Comparison of ENCODE assay signal across 14 cellular contexts in genomic region chr2:96330407-96330806, GRCh38. TPM values are rescaled to one million over a fixed set of nuclear protein-coding genes. Genes with fewer than 3 reads are reported as not detected.
A peak's percentile ranks its signal among the peaks of the same experiment; 100 is the strongest.
DNase-seq lines count a peak whose midpoint lies in the region; ATAC-seq, FAIRE-seq and TF ChIP-seq lines count a peak whose summit lies in the region.
"Had no signal": no experiment of that assay in that cellular context is flagged by ENCODE, and none has a peak within 500 bp of the region (broad histone marks: within the 10 kb centered on the region; RNA-seq: fewer than 3 reads in every experiment).

No MANE protein-coding gene starts in this region.

- H3K36me3 ChIP-seq in K562 (ENCODE audit: control insufficient read depth, insufficient read depth, low read length): peaks cover 19% of the 10 kb centered on the region; the same call in 2 of the 3 replicates
- no peaks in the 10 kb centered on the region for H3K36me3 ChIP-seq in lung (ENCODE audit: control insufficient read depth in 2 of 2, insufficient read depth in 2 of 2, low read length in 2 of 2)
- H3K36me3 ChIP-seq: ascending aorta had no signal

- H3K9me1 ChIP-seq in K562 (ENCODE audit: control insufficient read depth, insufficient read depth, low read length): no peaks in the 10 kb centered on the region

- TF ChIP-seq RAD21 in K562 (CRISPR knock-in tag; conservative IDR thresholded peaks at IDR 0.05 in 1 of 2, IDR thresholded peaks at IDR 0.05 in 1 of 2): no peak

- in situ Hi-C loops in K562 (cut with MboI): no loop called here

- TF ChIP-seq POLR2A in K562 (conservative IDR thresholded peaks at IDR 0.05): no peak

- H3K9me3 ChIP-seq in K562 (replicated peaks; ENCODE audit: control insufficient read depth, insufficient read depth, low read depth, low read length): no peaks in the 10 kb centered on the region
- H3K9me3 ChIP-seq in lung (ENCODE audit: control insufficient read depth in 2 of 2, insufficient read depth in 1 of 2, low read length in 1 of 2): no peaks in the 10 kb centered on the region
- H3K9me3 ChIP-seq: ascending aorta had no signal

- H3K4me1 ChIP-seq in K562 (replicated peaks in 1 of 2; ENCODE audit: control insufficient read depth in 2 of 2, insufficient read depth in 2 of 2, low read length in 2 of 2) (peaks cover 12 to 20% of the 10 kb centered on the region in 2 experiments; a peak in 4 of 5 replicates), lung (ENCODE audit: control insufficient read depth in 2 of 2, insufficient read depth in 2 of 2, low read length in 2 of 2) (peaks cover 3 to 5% of the 10 kb centered on the region in 2 donors)

- peak; percentile 26 for FAIRE-seq in HTR-8/SVneo (lab: Jason Lieb, UNC)
- FAIRE-seq in K562 (lab: Jason Lieb, UNC): peak; percentile 6
- FAIRE-seq: small intestine had no signal

- peaks cover 25% of the 10 kb centered on the region for H3K79me2 ChIP-seq in K562 (ENCODE audit: control insufficient read depth, insufficient read depth, low read length)

- BruUV-seq in K562 (replicated peaks; lab: Mats Ljungman, UMichigan): no TSS peak

- POLR2A ChIA-PET in K562 (lab: Yijun Ruan, JAX): interaction anchor here (0.6 kb wide), 1 partner anchor 32 kb away, joined by 3 read pairs; no protein-coding TSS in a partner anchor

- H3K4me3 ChIP-seq in K562 (no peak overlapping the region), lung (no peak overlapping the region)
- H3K4me3 ChIP-seq: ascending aorta had no signal

- ATAC-seq in K562: no peak
- no peak for ATAC-seq in lung (ENCODE audit: insufficient read depth, low FRiP score)
- ATAC-seq in GM19023 (IDR thresholded peaks at IDR 0.05; ENCODE audit: unreplicated experiment): no peak
- ATAC-seq: CD8-positive, alpha-beta T cell had no signal

- intact Hi-C loops in K562 (cut with micrococcal nuclease): no loop called here

- CTCF ChIA-PET in K562 (lab: Yijun Ruan, JAX; ENCODE audit: low intra/inter-chr PET ratio): no interaction called here

- H2AFZ ChIP-seq in K562 (ENCODE audit: low read depth, low read length): no peak overlapping the region

- H4K20me1 ChIP-seq in K562 (replicated peaks; ENCODE audit: control insufficient read depth, insufficient read depth, low read length): no peaks in the 10 kb centered on the region

- H3K27me3 ChIP-seq in K562 (ENCODE audit: control insufficient read depth in 2 of 2, insufficient read depth in 2 of 2, low read length in 2 of 2) (no peaks in the 10 kb centered on the region), lung (ENCODE audit: control insufficient read depth, insufficient read depth) (no peaks in the 10 kb centered on the region)
- H3K27me3 ChIP-seq: ascending aorta had no signal

- TF ChIP-seq CTCF in K562 (IDR thresholded peaks at IDR 0.05 in 2 of 3, conservative IDR thresholded peaks at IDR 0.05 in 1 of 3; ENCODE audit: insufficient read depth in 2 of 3, low read depth in 1 of 3, low read length in 3 of 3): no peak
- no peak for TF ChIP-seq CTCF in lung (IDR thresholded peaks at IDR 0.05; ENCODE audit: control extremely low read depth, extremely low read depth)

- H3K27ac ChIP-seq in K562 (ENCODE audit: extremely low read depth, low read depth, low read length) (no peak overlapping the region), lung (ENCODE audit: low read depth in 1 of 2, low read length in 1 of 2) (no peak overlapping the region)
- H3K27ac ChIP-seq: ascending aorta had no signal

- no peak overlapping the region for H3K4me2 ChIP-seq in K562 (ENCODE audit: insufficient read depth, low read length)

- no peak for TF ChIP-seq EP300 in K562 (IDR thresholded peaks at IDR 0.05; ENCODE audit: low read length)

- 41% methylated on average over 1 of the region's 1 CpG for WGBS in K562 (ENCODE audit: insufficient coverage, low coverage, missing lambda C conversion rate)
- WGBS in lung, 2 donors: 42 to 46% methylated on average over 1 of the region's 1 CpG

- DNase-seq in Daoy (ENCODE audit: low read depth) (peak; percentile 72), HTR-8/SVneo (ENCODE audit: insufficient read length, low spot score) (no peak), K562 (ENCODE audit: extremely low read depth in 1 of 4, low spot score in 3 of 4) (no peak), lung (ENCODE audit: low spot score) (peak; percentile 66), NCI-H1930 (lab: John Stamatoyannopoulos, UW) (no peak)
- DNase-seq in activated CD4-positive, alpha-beta T cell treated with anti-CD3 and anti-CD28 coated beads, Interleukin-2, amount 50 U/mL, for 1 hour: no peak
- DNase-seq in stimulated activated CD4-positive, alpha-beta T cell treated with anti-CD3 and anti-CD28 coated beads, Interleukin-2, amount 100 ng/mL, for 24 hours: no peak
- DNase-seq: CD8-positive, alpha-beta T cell; NCI-H1694 treated with DMSO at 0.1 percent for 48 hours; small intestine; substantia nigra had no signal

- H3K9ac ChIP-seq in K562 (ENCODE audit: insufficient read depth in 1 of 2, low read depth in 2 of 2, low read length in 2 of 2): no peak overlapping the region

TF ChIP-seq in K562, 482 proteins besides CTCF, POLR2A, EP300 and RAD21 (continues in another document):
- TF ChIP-seq, protein P1, sequence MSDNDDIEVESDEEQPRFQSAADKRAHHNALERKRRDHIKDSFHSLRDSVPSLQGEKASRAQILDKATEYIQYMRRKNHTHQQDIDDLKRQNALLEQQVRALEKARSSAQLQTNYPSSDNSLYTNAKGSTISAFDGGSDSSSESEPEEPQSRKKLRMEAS (CRISPR knock-in tag; IDR thresholded peaks at IDR 0.05): no peak

RNA-seq across cellular contexts. Expression of gene NCAPH, which starts 5.2 kb away (rescaled TPM):
- total RNA-seq in Daoy (2014; rRNA removed; shearing (Covaris generic)): 56.2 and 66.9 TPM in 2 replicates
- 45.7 and 47.1 TPM in 2 replicates for total RNA-seq in K562 (2011; cell fraction: chromatin; rRNA removed; ENCODE audit: low replicate concordance)
- total RNA-seq in K562 (2011; cell fraction: nucleolus; rRNA removed): 25.8 and 26.7 TPM in 2 replicates
- 27.6 and 34.5 TPM in 2 replicates for total RNA-seq in K562 (2011; cell fraction: nucleoplasm; rRNA removed)
- total RNA-seq in K562 (2014; rRNA removed) (63.7 and 74.2 TPM in 2 replicates), K562 (2014; rRNA removed; fragmentation: Illumina TruSeq; extraction: Trizol) (52.7 and 54.8 TPM in 2 replicates), K562 (2015; rRNA removed; fragmentation: Illumina TruSeq; extraction: Trizol) (58.2 and 61.0 TPM in 2 replicates), K562 (2021) (64.4 and 65.1 TPM in 2 replicates), lung (1 to 10 TPM; 1.1 to 4.0 TPM)
- polyA plus RNA-seq in K562 (2011; rRNA removed) (68.0 and 76.0 TPM in 2 replicates), K562 (2014; fragmentation: Illumina TruSeq; extraction: Trizol) (94.5 and 109 TPM in 2 replicates), K562 (2014; fragmentation: Nextera tagmentation; extraction: Ambion mirVana) (10 to 100 TPM; 52.4 to 73.8 TPM), K562 (2014; rRNA removed) (67.4 and 73.5 TPM in 2 replicates), lung (1 to 10 TPM; 2.0 to 2.1 TPM)
- 56.1 and 60.9 TPM in 2 replicates for polyA plus RNA-seq in K562 (2011; cell fraction: cytosol; rRNA removed)
- 62.2 and 63.3 TPM in 2 replicates for polyA plus RNA-seq in K562 (2011; cell fraction: nucleus; rRNA removed)
- 45.6 and 48.3 TPM in 2 replicates for polyA plus RNA-seq in K562 (2012)
- polyA minus RNA-seq in K562 (2011; rRNA and poly(A)+ RNA removed): 64.5 and 73.1 TPM in 2 replicates
- 36.7 and 42.9 TPM in 2 replicates for polyA minus RNA-seq in K562 (2011; cell fraction: cytosol; rRNA and poly(A)+ RNA removed)
- polyA minus RNA-seq in K562 (2011; cell fraction: nucleus; rRNA and poly(A)+ RNA removed): 19.0 and 30.5 TPM in 2 replicates
- total RNA-seq: ascending aorta had no signal

RNA-seq across cellular contexts. Expression of gene ITPRIPL1, which starts 5.3 kb away (rescaled TPM):
- 2.4 and 2.7 TPM in 2 replicates for total RNA-seq in Daoy (2014; rRNA removed; shearing (Covaris generic))
- 6.2 and 12.4 TPM in 2 replicates for total RNA-seq in K562 (2011; cell fraction: chromatin; rRNA removed; ENCODE audit: low replicate concordance)
- 10.3 and 12.5 TPM in 2 replicates for total RNA-seq in K562 (2011; cell fraction: nucleolus; rRNA removed)
- 9.8 and 11.6 TPM in 2 replicates for total RNA-seq in K562 (2011; cell fraction: nucleoplasm; rRNA removed)
- total RNA-seq in K562 (2014; rRNA removed) (6.1 and 8.8 TPM in 2 replicates), K562 (2014; rRNA removed; fragmentation: Illumina TruSeq; extraction: Trizol) (5.9 and 6.4 TPM in 2 replicates), K562 (2015; rRNA removed; fragmentation: Illumina TruSeq; extraction: Trizol) (6.1 and 6.7 TPM in 2 replicates), K562 (2021) (8.9 and 9.0 TPM in 2 replicates), lung (1 to 10 TPM; 1.9 to 2.2 TPM)
- polyA plus RNA-seq in K562 (2011; rRNA removed) (0.23 and 5.2 TPM in 2 replicates), K562 (2014; fragmentation: Illumina TruSeq; extraction: Trizol) (6.4 and 8.1 TPM in 2 replicates), K562 (2014; fragmentation: Nextera tagmentation; extraction: Ambion mirVana) (1 to 10 TPM in 1 of 2 experiments, under 1 TPM in 1; 0.99 to 1.5 TPM), K562 (2014; rRNA removed) (5.8 and 6.5 TPM in 2 replicates), lung (1 to 10 TPM in 1 of 2 donors, under 1 TPM in 1; 0.33 to 1.1 TPM)
- 0.35 and 9.2 TPM in 2 replicates for polyA plus RNA-seq in K562 (2011; cell fraction: cytosol; rRNA removed)
- 0.25 and 9.3 TPM in 2 replicates for polyA plus RNA-seq in K562 (2011; cell fraction: nucleus; rRNA removed)
- 3.2 and 5.3 TPM in 2 replicates for polyA plus RNA-seq in K562 (2012)
- 0.21 and 7.7 TPM in 2 replicates for polyA minus RNA-seq in K562 (2011; rRNA and poly(A)+ RNA removed)
- polyA minus RNA-seq in K562 (2011; cell fraction: cytosol; rRNA and poly(A)+ RNA removed): 4.9 TPM in 1 of 2 replicates, not detected in the other
- polyA minus RNA-seq in K562 (2011; cell fraction: nucleus; rRNA and poly(A)+ RNA removed): 0.11 and 1.8 TPM in 2 replicates
- polyA plus RNA-seq: neural cell had no signal

RNA-seq across cellular contexts. Expression of gene SNRNP200, which starts 25.1 kb away (rescaled TPM):
- total RNA-seq in Daoy (2014; rRNA removed; shearing (Covaris generic)): 29.2 and 34.9 TPM in 2 replicates
- total RNA-seq in K562 (2011; cell fraction: chromatin; rRNA removed; ENCODE audit: low replicate concordance): 357 and 597 TPM in 2 replicates
- 292 and 296 TPM in 2 replicates for total RNA-seq in K562 (2011; cell fraction: nucleolus; rRNA removed)
- 272 and 298 TPM in 2 replicates for total RNA-seq in K562 (2011; cell fraction: nucleoplasm; rRNA removed)
- 76.1 and 87.5 TPM in 2 replicates for total RNA-seq in K562 (2014; rRNA removed)
- total RNA-seq in K562 (2014; rRNA removed; fragmentation: Illumina TruSeq; extraction: Trizol): 66.5 and 77.9 TPM in 2 replicates
- total RNA-seq in K562 (2015; rRNA removed; fragmentation: Illumina TruSeq; extraction: Trizol): 94.4 and 95.0 TPM in 2 replicates
- 188 and 210 TPM in 2 replicates for total RNA-seq in K562 (2021)
- polyA plus RNA-seq in K562 (2011; rRNA removed): 191 and 199 TPM in 2 replicates
- polyA plus RNA-seq in K562 (2011; cell fraction: cytosol; rRNA removed): 297 and 335 TPM in 2 replicates
- 314 and 395 TPM in 2 replicates for polyA plus RNA-seq in K562 (2011; cell fraction: nucleus; rRNA removed)
- 148 and 177 TPM in 2 replicates for polyA plus RNA-seq in K562 (2012)
- 224 and 231 TPM in 2 replicates for polyA plus RNA-seq in K562 (2014; fragmentation: Illumina TruSeq; extraction: Trizol)
- polyA plus RNA-seq in K562 (2014; fragmentation: Nextera tagmentation; extraction: Ambion mirVana): 100 to 1,000 TPM in 1 of 2 experiments, 10 to 100 TPM in 1; 87.9 to 155 TPM
- polyA plus RNA-seq in K562 (2014; rRNA removed): 171 and 181 TPM in 2 replicates
- 329 and 491 TPM in 2 replicates for polyA minus RNA-seq in K562 (2011; rRNA and poly(A)+ RNA removed)
- polyA minus RNA-seq in K562 (2011; cell fraction: cytosol; rRNA and poly(A)+ RNA removed): 205 and 221 TPM in 2 replicates
- 92.2 and 124 TPM in 2 replicates for polyA minus RNA-seq in K562 (2011; cell fraction: nucleus; rRNA and poly(A)+ RNA removed)
- 100 to 1,000 TPM; 102 to 106 TPM for total RNA-seq in lung
- polyA plus RNA-seq in lung: 10 to 100 TPM; 65.9 to 74.1 TPM

Comparison
In these comparisons a context has a peak if more than half of its experiments do, and no peak if none do; other contexts are left out.
1. DNase-seq: peak in Daoy (single experiment) and lung (single experiment); none in HTR-8/SVneo (single experiment), K562 (0 of 4), NCI-H1930 (0 of 2), activated CD4-positive, alpha-beta T cell treated with anti-CD3 and anti-CD28 coated beads, Interleukin-2, amount 50 U/mL, for 1 hour (single experiment) and stimulated activated CD4-positive, alpha-beta T cell treated with anti-CD3 and anti-CD28 coated beads, Interleukin-2, amount 100 ng/mL, for 24 hours (0 of 2).
2. RNA of gene NCAPH, which starts 5.2 kb away (total RNA-seq): 25.8 to 74.2 TPM in K562 and 56.2 to 66.9 TPM in Daoy; 1.1 to 4.0 TPM in lung; every median in the first group is over 4 times any median in the second.